ENCODE assay signal across 1 cellular context in the genomic region with DNA sequence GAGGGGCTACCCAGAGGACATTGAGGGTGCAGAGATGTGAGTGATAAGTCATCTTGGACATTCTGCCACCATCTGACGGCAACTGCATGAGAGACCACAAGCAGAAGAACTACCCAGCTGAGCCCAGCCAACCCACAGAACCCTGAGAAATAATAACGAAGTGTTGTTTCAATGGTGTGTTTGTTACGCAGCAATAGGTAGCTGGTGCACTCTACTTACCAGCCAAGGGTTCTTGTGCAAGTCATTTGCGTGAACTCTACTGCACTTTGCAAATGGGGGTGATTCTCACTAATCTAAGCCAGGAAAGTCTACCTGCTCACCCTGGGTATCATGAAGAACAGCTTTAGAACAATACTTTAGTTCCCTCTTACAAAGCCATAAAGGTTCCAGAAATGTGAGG.
TF ChIP-seq lines count a peak whose summit lies in the region.

No MANE protein-coding gene starts in this region.

TF ChIP-seq in HepG2, 621 proteins besides CTCF, POLR2A, EP300 and RAD21:
- TF ChIP-seq, protein P1, sequence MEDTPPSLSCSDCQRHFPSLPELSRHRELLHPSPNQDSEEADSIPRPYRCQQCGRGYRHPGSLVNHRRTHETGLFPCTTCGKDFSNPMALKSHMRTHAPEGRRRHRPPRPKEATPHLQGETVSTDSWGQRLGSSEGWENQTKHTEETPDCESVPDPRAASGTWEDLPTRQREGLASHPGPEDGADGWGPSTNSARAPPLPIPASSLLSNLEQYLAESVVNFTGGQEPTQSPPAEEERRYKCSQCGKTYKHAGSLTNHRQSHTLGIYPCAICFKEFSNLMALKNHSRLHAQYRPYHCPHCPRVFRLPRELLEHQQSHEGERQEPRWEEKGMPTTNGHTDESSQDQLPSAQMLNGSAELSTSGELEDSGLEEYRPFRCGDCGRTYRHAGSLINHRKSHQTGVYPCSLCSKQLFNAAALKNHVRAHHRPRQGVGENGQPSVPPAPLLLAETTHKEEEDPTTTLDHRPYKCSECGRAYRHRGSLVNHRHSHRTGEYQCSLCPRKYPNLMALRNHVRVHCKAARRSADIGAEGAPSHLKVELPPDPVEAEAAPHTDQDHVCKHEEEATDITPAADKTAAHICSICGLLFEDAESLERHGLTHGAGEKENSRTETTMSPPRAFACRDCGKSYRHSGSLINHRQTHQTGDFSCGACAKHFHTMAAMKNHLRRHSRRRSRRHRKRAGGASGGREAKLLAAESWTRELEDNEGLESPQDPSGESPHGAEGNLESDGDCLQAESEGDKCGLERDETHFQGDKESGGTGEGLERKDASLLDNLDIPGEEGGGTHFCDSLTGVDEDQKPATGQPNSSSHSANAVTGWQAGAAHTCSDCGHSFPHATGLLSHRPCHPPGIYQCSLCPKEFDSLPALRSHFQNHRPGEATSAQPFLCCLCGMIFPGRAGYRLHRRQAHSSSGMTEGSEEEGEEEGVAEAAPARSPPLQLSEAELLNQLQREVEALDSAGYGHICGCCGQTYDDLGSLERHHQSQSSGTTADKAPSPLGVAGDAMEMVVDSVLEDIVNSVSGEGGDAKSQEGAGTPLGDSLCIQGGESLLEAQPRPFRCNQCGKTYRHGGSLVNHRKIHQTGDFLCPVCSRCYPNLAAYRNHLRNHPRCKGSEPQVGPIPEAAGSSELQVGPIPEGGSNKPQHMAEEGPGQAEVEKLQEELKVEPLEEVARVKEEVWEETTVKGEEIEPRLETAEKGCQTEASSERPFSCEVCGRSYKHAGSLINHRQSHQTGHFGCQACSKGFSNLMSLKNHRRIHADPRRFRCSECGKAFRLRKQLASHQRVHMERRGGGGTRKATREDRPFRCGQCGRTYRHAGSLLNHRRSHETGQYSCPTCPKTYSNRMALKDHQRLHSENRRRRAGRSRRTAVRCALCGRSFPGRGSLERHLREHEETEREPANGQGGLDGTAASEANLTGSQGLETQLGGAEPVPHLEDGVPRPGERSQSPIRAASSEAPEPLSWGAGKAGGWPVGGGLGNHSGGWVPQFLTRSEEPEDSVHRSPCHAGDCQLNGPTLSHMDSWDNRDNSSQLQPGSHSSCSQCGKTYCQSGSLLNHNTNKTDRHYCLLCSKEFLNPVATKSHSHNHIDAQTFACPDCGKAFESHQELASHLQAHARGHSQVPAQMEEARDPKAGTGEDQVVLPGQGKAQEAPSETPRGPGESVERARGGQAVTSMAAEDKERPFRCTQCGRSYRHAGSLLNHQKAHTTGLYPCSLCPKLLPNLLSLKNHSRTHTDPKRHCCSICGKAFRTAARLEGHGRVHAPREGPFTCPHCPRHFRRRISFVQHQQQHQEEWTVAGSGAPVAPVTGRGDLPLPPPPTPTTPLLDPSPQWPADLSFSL (CRISPR knock-in tag; IDR thresholded peaks at IDR 0.05), result no peak
- peak; percentile 85 for TF ChIP-seq ZNF331 (CRISPR knock-in tag; IDR thresholded peaks at IDR 0.05)
- no peak for TF ChIP-seq CAMTA2 (CRISPR knock-in tag; IDR thresholded peaks at IDR 0.05; ENCODE audit: borderline replicate concordance)
- TF ChIP-seq SRSF4 (IDR thresholded peaks at IDR 0.05; ENCODE audit: low read depth, low read length, poor library complexity, severe bottlenecking), result no peak
- TF ChIP-seq RBAK (CRISPR knock-in tag; IDR thresholded peaks at IDR 0.05), result peak; percentile 79
